Comparison of ENCODE assay signal across 1 cellular context in genomic region chr21:32311621-32312020, GRCh38.
TF ChIP-seq lines count a peak whose summit lies in the region.

No MANE protein-coding gene starts in this region.

TF ChIP-seq in GM12878, 131 proteins besides CTCF, POLR2A, EP300 and RAD21:
- TF ChIP-seq CUX1 (IDR thresholded peaks at IDR 0.05; ENCODE audit: insufficient replicate concordance, low read depth, low read length) (no peak), POLR2AphosphoS2 (IDR thresholded peaks at IDR 0.05; ENCODE audit: low read depth, low read length) (no peak), SIN3A (IDR thresholded peaks at IDR 0.05; ENCODE audit: low read depth, low read length) (no peak), REST (IDR thresholded peaks at IDR 0.05; ENCODE audit: low read depth, low read length) (no peak), IKZF2 (IDR thresholded peaks at IDR 0.05) (no peak)
TF ChIP-seq in GM12878: peak in this region for 0.
